ENCODE assay signal across 1 cellular context in the genomic region with DNA sequence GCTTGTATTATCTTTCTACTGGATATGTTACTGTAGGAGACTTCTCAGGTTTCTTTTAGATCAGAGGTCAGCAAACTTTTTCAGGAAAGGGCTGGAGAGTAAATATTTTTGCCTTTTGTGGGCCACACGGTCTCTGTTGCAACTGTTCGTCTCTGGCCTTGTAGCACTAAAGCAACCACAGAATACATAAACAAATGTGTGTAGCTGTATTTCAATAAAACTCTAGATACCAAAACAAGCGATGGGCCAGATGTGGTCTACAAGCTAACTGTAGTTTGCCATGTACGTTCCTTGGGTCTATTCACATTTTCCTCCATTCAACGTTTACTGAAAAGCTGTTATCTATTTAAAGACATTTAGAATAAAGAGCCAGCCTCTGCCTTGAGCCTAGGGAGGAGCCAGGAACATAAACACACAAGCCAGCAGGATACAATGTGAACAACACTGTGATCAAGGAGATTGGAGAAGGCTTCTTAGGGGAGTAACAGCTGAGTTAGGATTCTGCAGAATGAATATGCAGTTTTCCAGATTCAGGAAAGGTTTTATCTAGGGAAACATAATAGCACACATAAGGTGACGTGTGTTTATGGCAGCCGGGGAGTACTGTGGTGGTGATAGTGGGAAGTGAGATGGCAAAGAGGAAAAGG.
TF ChIP-seq lines count a peak whose summit lies in the region.

No MANE protein-coding gene starts in this region.

TF ChIP-seq in GM23338, 12 proteins besides CTCF, POLR2A, EP300 and RAD21:
- TF ChIP-seq REST (IDR thresholded peaks at IDR 0.05; ENCODE audit: unreplicated experiment) (no peak), EZH2 (IDR thresholded peaks at IDR 0.05; ENCODE audit: low read depth, unreplicated experiment) (no peak), EZH2phosphoT487 (IDR thresholded peaks at IDR 0.05; ENCODE audit: unreplicated experiment) (no peak), NANOG (IDR thresholded peaks at IDR 0.05; ENCODE audit: borderline replicate concordance) (no peak), ZNF462 (CRISPR knock-in tag; IDR thresholded peaks at IDR 0.05) (no peak), STAT1 (IDR thresholded peaks at IDR 0.05; ENCODE audit: unreplicated experiment) (no peak), POLR2AphosphoS5 (IDR thresholded peaks at IDR 0.05; ENCODE audit: low read depth) (no peak), ZNF114 (CRISPR knock-in tag; IDR thresholded peaks at IDR 0.05) (no peak), CREB1 (CRISPR knock-in tag; IDR thresholded peaks at IDR 0.05; ENCODE audit: low read depth) (no peak), JUNB (IDR thresholded peaks at IDR 0.05; ENCODE audit: unreplicated experiment) (no peak), ZNF331 (CRISPR knock-in tag; IDR thresholded peaks at IDR 0.05; ENCODE audit: low read depth) (no peak), ETS1 (IDR thresholded peaks at IDR 0.05) (no peak)
